In the genomic region with DNA sequence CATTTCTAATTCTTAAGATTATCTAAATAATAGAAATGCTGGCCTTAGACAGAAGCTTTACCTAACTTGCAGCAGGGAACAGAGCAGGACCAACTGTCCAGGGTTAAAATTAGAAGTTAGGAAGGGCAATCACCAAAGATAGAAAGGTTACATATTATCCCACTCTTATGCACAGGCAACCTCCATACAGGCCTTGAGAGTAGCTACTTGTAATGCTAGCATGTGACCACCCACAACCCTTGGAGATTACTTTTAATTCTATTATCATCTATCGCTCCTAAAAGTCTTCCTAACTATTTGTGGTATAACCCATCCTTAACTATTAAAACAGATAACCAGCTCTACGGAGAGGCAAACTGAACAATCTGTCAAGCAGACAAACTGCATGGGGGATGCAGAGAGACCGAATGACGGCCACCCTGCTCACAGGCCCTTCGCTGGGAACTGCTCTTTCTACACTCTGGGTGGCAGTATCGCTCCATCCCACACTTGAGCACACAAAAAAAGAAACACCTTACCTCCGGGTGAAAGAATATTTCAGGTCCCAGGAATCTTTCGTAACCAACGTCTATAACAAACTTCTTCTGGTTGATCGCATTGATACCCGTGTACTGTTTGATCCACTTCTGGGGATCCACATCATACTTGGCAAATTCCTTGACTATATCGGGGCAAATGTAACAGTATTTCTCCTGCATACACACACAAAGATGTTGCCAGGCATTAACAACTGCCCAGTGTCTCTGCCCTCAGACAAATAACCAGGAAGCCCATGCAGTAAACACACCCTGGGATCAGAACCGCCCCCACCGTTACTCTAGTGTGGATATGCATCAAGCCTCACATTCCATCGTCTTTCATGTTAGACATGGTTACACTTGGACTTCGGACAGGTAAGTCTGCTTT, we compare ENCODE assay signal across 8 cellular contexts. TPM values are rescaled to one million over a fixed set of nuclear protein-coding genes. Genes with fewer than 3 reads are reported as not detected.
DNase-seq lines count a peak whose midpoint lies in the region; ATAC-seq, FAIRE-seq and TF ChIP-seq lines count a peak whose summit lies in the region.
"Not testable (repeated sequence)": the region's sequence is repeated elsewhere in the genome, so short reads cannot be mapped to it uniquely, and the experiment has no call there.

No MANE protein-coding gene starts in this region.

- in situ Hi-C loops in GM13977 (cut with MboI; ENCODE audit: low pct_unique_long_range_greater_than_20kb, low sequenced_read_pairs, unreplicated experiment): not testable (repeated sequence)

- CTCF ChIA-PET in activated CD4-positive, alpha-beta memory T cell treated with anti-CD3 and anti-CD28 coated beads, Interleukin-2, amount 10 ng/mL, durations not matched to agents 7 days and 5 days (lab: Charles Lee): interaction anchor here (0.7 kb wide), 1 partner anchor 135 kb away, joined by 3 read pairs; no protein-coding TSS in a partner anchor

- not testable (repeated sequence) for H3K9me3 Mint-ChIP-seq in activated CD4-positive, alpha-beta memory T cell treated with anti-CD3 and anti-CD28 coated beads, Interleukin-2, amount 10 ng/mL, durations not matched to agents 7 days and 5 days

- peak; percentile 79 for ATAC-seq in HG03460 (IDR thresholded peaks at IDR 0.05; ENCODE audit: unreplicated experiment)

- not testable (repeated sequence) for H3K4me3 ChIP-seq in AG09309 (ENCODE audit: control insufficient read depth, low read depth, low read length); kidney (ENCODE audit: low read length in 2 of 2)

- TF ChIP-seq CTCF in AG09309 (IDR thresholded peaks at IDR 0.05; ENCODE audit: control insufficient read depth, insufficient read depth, low read depth, low read length, missing control alignments): peak; percentile 52
- TF ChIP-seq CTCF in GM13977 (IDR thresholded peaks at IDR 0.05; ENCODE audit: extremely low read depth, insufficient read depth, missing control alignments): peak; percentile 43
- peak; percentile 39 for TF ChIP-seq CTCF in kidney (IDR thresholded peaks at IDR 0.05; ENCODE audit: borderline replicate concordance, extremely low read depth, insufficient read depth)

- not testable (repeated sequence) for H3K27me3 Mint-ChIP-seq in activated CD4-positive, alpha-beta memory T cell treated with anti-CD3 and anti-CD28 coated beads, Interleukin-2, amount 10 ng/mL, durations not matched to agents 7 days and 5 days

- H3K4me3 Mint-ChIP-seq in activated CD4-positive, alpha-beta memory T cell treated with anti-CD3 and anti-CD28 coated beads, Interleukin-2, amount 10 ng/mL, durations not matched to agents 7 days and 5 days: not testable (repeated sequence)

- H3K36me3 Mint-ChIP-seq in activated CD4-positive, alpha-beta memory T cell treated with anti-CD3 and anti-CD28 coated beads, Interleukin-2, amount 10 ng/mL, durations not matched to agents 7 days and 5 days (ENCODE audit: low read depth): not testable (repeated sequence)

- not testable (repeated sequence) for H3K36me3 ChIP-seq in kidney (ENCODE audit: control insufficient read depth in 1 of 2, insufficient read depth in 2 of 2, low read length in 2 of 2)

- not testable (repeated sequence) for H3K27ac ChIP-seq in kidney (ENCODE audit: low read depth in 2 of 2, low read length in 2 of 2)

- H3K4me1 ChIP-seq in kidney (ENCODE audit: control insufficient read depth in 1 of 2, insufficient read depth in 1 of 2, low read depth in 1 of 2, low read length in 2 of 2): not testable (repeated sequence)

- H3K27ac Mint-ChIP-seq in activated CD4-positive, alpha-beta memory T cell treated with anti-CD3 and anti-CD28 coated beads, Interleukin-2, amount 10 ng/mL, durations not matched to agents 7 days and 5 days: not testable (repeated sequence)

- not testable (repeated sequence) for H3K9me3 ChIP-seq in kidney (ENCODE audit: control insufficient read depth in 1 of 2, low read length in 2 of 2)

- intact Hi-C loops in kidney (cut with DNase I): not testable (repeated sequence)

- not testable (repeated sequence) for H3K9ac ChIP-seq in kidney (ENCODE audit: low read length in 2 of 2)

- DNase-seq in AG09309 (ENCODE audit: low read depth); GM13977 (ENCODE audit: low spot score); kidney: not testable (repeated sequence)
- DNase-seq in NCI-H82 (lab: John Stamatoyannopoulos, UW) (peak; percentile 54), cerebellar cortex (ENCODE audit: low spot score) (peak; percentile 54), retina (peak; percentile 66)
- peak; percentile 18 for DNase-seq in activated CD4-positive, alpha-beta memory T cell treated with anti-CD3 and anti-CD28 coated beads, Interleukin-2, amount 10 ng/mL, durations not matched to agents 7 days and 5 days

- POLR2A ChIA-PET in activated CD4-positive, alpha-beta memory T cell treated with anti-CD3 and anti-CD28 coated beads, Interleukin-2, amount 10 ng/mL, durations not matched to agents 7 days and 5 days (lab: Charles Lee): not testable (repeated sequence)

- not testable (repeated sequence) for H3K4me1 Mint-ChIP-seq in activated CD4-positive, alpha-beta memory T cell treated with anti-CD3 and anti-CD28 coated beads, Interleukin-2, amount 10 ng/mL, durations not matched to agents 7 days and 5 days

- FAIRE-seq in kidney (lab: Jason Lieb, UNC): not testable (repeated sequence)

RNA-seq across cellular contexts. Expression of a gene that starts 37.1 kb away (rescaled TPM):
- total RNA-seq in activated CD4-positive, alpha-beta memory T cell treated with anti-CD3 and anti-CD28 coated beads, Interleukin-2, amount 10 ng/mL, durations not matched to agents 7 days and 5 days: 10 to 100 TPM; 23.1 to 26.8 TPM
- 17.1 TPM for total RNA-seq in kidney
- polyA plus RNA-seq in kidney (ENCODE audit: insufficient read depth, low read depth, low replicate concordance): 23.2 TPM

RNA-seq across cellular contexts. Expression of a gene that starts 37.2 kb away (rescaled TPM):
- total RNA-seq in activated CD4-positive, alpha-beta memory T cell treated with anti-CD3 and anti-CD28 coated beads, Interleukin-2, amount 10 ng/mL, durations not matched to agents 7 days and 5 days: 1 to 10 TPM; 4.9 to 7.0 TPM
- 31.6 TPM for total RNA-seq in kidney
- polyA plus RNA-seq in kidney (ENCODE audit: insufficient read depth, low read depth, low replicate concordance): 15.8 TPM

RNA-seq across cellular contexts. Expression of a gene that starts 55.3 kb away (rescaled TPM):
- not detected for total RNA-seq in activated CD4-positive, alpha-beta memory T cell treated with anti-CD3 and anti-CD28 coated beads, Interleukin-2, amount 10 ng/mL, durations not matched to agents 7 days and 5 days
- total RNA-seq in kidney: 104 TPM
- polyA plus RNA-seq in kidney (ENCODE audit: insufficient read depth, low read depth, low replicate concordance): 475 TPM

Comparison
In these comparisons a context has a peak if more than half of its experiments do, and no peak if none do; other contexts are left out.
1. RNA of a gene that starts 55.3 kb away (total RNA-seq): 104 TPM in kidney (single experiment); not detected in activated CD4-positive, alpha-beta memory T cell treated with anti-CD3 and anti-CD28 coated beads, Interleukin-2, amount 10 ng/mL, durations not matched to agents 7 days and 5 days; every median in the first group is over 100 times any median in the second.
2. Peak in every context shown above with its lines, with median percentiles within 50 percentile points of each other: CTCF ChIP-seq.